Comparison of ENCODE assay signal across 8 cellular contexts in genomic region chr9:137200311-137201204, GRCh38. TPM values are rescaled to one million over a fixed set of nuclear protein-coding genes. Genes with fewer than 3 reads are reported as not detected.
DNase-seq lines count a peak whose midpoint lies in the region; ATAC-seq, FAIRE-seq and TF ChIP-seq lines count a peak whose summit lies in the region.

Gene TPRN (minus strand): TSS chr9:137200741. CDS start chr9:137200711, 30 bp downstream.

- H3K9me1 ChIP-seq in keratinocyte (ENCODE audit: control insufficient read depth, extremely low read depth, insufficient read depth, low read length): no peaks in the 10 kb centered on the region

- H3K9ac ChIP-seq in keratinocyte (ENCODE audit: control insufficient read depth, extremely low read depth, insufficient read depth, low read length): peak within 1 kb of the TSS; percentile 77

- ATAC-seq in GM19035 (IDR thresholded peaks at IDR 0.05; ENCODE audit: unreplicated experiment) (peak; percentile 82), HG03354 (IDR thresholded peaks at IDR 0.05; ENCODE audit: poor library complexity, severe bottlenecking, unreplicated experiment) (peak; percentile 86)

- H3K36me3 ChIP-seq in keratinocyte (ENCODE audit: control insufficient read depth in 2 of 2, extremely low read depth in 1 of 2, insufficient read depth in 2 of 2, low read length in 2 of 2): no peaks in the 10 kb centered on the region

- no peaks in the 10 kb centered on the region for H3K27me3 ChIP-seq in keratinocyte (ENCODE audit: control insufficient read depth, extremely low read depth, insufficient read depth, low read length)

- H4K20me1 ChIP-seq in keratinocyte (ENCODE audit: control insufficient read depth, extremely low read depth, insufficient read depth, low read length): peaks cover 5% of the 10 kb centered on the region

- no peak for TF ChIP-seq CTCF in AG09319 (IDR thresholded peaks at IDR 0.05; ENCODE audit: low read depth, low read length)
- TF ChIP-seq CTCF in keratinocyte (optimal IDR thresholded peaks at IDR 0.05 in 1 of 3, IDR thresholded peaks at IDR 0.05 in 1 of 3, conservative IDR thresholded peaks at IDR 0.05 in 1 of 3; ENCODE audit: extremely low read depth in 1 of 3, insufficient read depth in 2 of 3, low read length in 3 of 3): no peak

- FAIRE-seq in keratinocyte (lab: Jason Lieb, UNC): peak; percentile 71

- peak; percentile 97 for DNase-seq in AG09319 (ENCODE audit: extremely low read depth, low read depth)
- peak; percentile 94 for DNase-seq in NCI-H446 treated with DMSO at 0.1 percent for 48 hours (lab: John Stamatoyannopoulos, UW)
- peak; percentile 97 for DNase-seq in activated CD4-positive, CD25-positive, alpha-beta regulatory T cell treated with anti-CD3 and anti-CD28 coated beads, Interleukin-2, amount 50 U/mL, for 72 hours
- DNase-seq in cerebellum (ENCODE audit: low spot score): peak; percentile 100
- peak; percentile 94 for DNase-seq in keratinocyte (ENCODE audit: low read depth, low spot score)
- DNase-seq in stimulated activated CD4-positive, alpha-beta T cell treated with anti-CD3 and anti-CD28 coated beads, Interleukin-15, amount 100 ng/mL, for 1 hour (ENCODE audit: low read depth in 1 of 2, low spot score in 1 of 2): peak; percentile 94 to 97

- peaks cover 38% of the 10 kb centered on the region for H3K4me1 ChIP-seq in keratinocyte (ENCODE audit: control insufficient read depth, extremely low read depth, insufficient read depth, low read length)

- H3K4me2 ChIP-seq in keratinocyte (ENCODE audit: control insufficient read depth, extremely low read depth, insufficient read depth, low read depth, low read length): peak within 1 kb of the TSS; percentile 93

- dilution Hi-C loops in keratinocyte (cut with MboI; ENCODE audit: extremely low pct_ligation_motif_present, low sequenced_read_pairs): no loop called here

- H2AFZ ChIP-seq in keratinocyte (ENCODE audit: control insufficient read depth, low read length): peak within 1 kb of the TSS; percentile 71

- H3K4me3 ChIP-seq in keratinocyte (ENCODE audit: control insufficient read depth in 2 of 3, extremely low read depth in 1 of 3, insufficient read depth in 2 of 3, low read depth in 1 of 3, low read length in 3 of 3): peak within 1 kb of the TSS; percentile 64 to 81 (median 71)

- H3K79me2 ChIP-seq in keratinocyte (ENCODE audit: control insufficient read depth, insufficient read depth, low read length): peaks cover 33% of the 10 kb centered on the region

- no peaks in the 10 kb centered on the region for H3K9me3 ChIP-seq in keratinocyte (ENCODE audit: control insufficient read depth, low read depth, low read length)

- H3K27ac ChIP-seq in keratinocyte (ENCODE audit: control insufficient read depth, insufficient read depth, low read length): peak within 1 kb of the TSS; percentile 47

RNA-seq across cellular contexts. Expression of gene TPRN, which starts in this region (rescaled TPM):
- total RNA-seq in cerebellum: 7.3 TPM
- polyA plus RNA-seq in keratinocyte: 1.1 to 2.2 TPM (median 1.6 TPM) in 3 replicates
- 0.76 TPM for polyA plus RNA-seq in keratinocyte (2011; ENCODE audit: low read depth)
- 0.91 and 2.2 TPM in 2 replicates for polyA plus RNA-seq in keratinocyte (2011; cell fraction: cytosol; rRNA removed)
- 1.7 and 2.6 TPM in 2 replicates for polyA plus RNA-seq in keratinocyte (2011; cell fraction: nucleus; rRNA removed)
- polyA plus RNA-seq in keratinocyte (2012; ENCODE audit: low replicate concordance): 3.6 and 6.3 TPM in 2 replicates
- polyA minus RNA-seq in keratinocyte: 1.0 to 2.9 TPM (median 1.4 TPM) in 3 replicates
- 4.2 TPM for polyA minus RNA-seq in keratinocyte (2011; cell fraction: cytosol; rRNA and poly(A)+ RNA removed)
- polyA minus RNA-seq in keratinocyte (2011; cell fraction: nucleus; rRNA and poly(A)+ RNA removed): 2.1 and 2.2 TPM in 2 replicates

Comparison
In these comparisons a context has a peak if more than half of its experiments do, and no peak if none do; other contexts are left out.
1. Peak in every context shown above with its lines: DNase-seq, ATAC-seq, H3K4me3 ChIP-seq and H3K27ac ChIP-seq.